In genomic region chr20:6693808-6694198, GRCh38 we compare ENCODE assay signal across 8 cellular contexts.
DNase-seq lines count a peak whose midpoint lies in the region; ATAC-seq, FAIRE-seq and TF ChIP-seq lines count a peak whose summit lies in the region.
"Not testable (repeated sequence)": the region's sequence is repeated elsewhere in the genome, so short reads cannot be mapped to it uniquely, and the experiment has no call there.

No MANE protein-coding gene starts in this region.

- not testable (repeated sequence) for H3K18ac ChIP-seq in mesendoderm (ENCODE audit: low read length)

- not testable (repeated sequence) for H4K8ac ChIP-seq in mesendoderm (ENCODE audit: low read depth, low read length)

- H3K27ac ChIP-seq in BLaER1 treated with 17β-estradiol and CSF1 and Interleukin-3, amounts not matched to agents 10 nM and 100 nM; PC-3 (ENCODE audit: low read length); GM12878 (ENCODE audit: control insufficient read depth, insufficient read depth); mesendoderm (ENCODE audit: low read depth, low read length): not testable (repeated sequence)
- peak overlapping the region; percentile 41 for H3K27ac ChIP-seq in epithelial cell of prostate
- H3K27ac ChIP-seq in hepatocyte = peak overlapping the region; percentile 89
- H3K27ac ChIP-seq in muscle layer of duodenum (ENCODE audit: low read length) = peak overlapping the region; percentile 22

- BruUV-seq in PC-3 (replicated peaks; lab: Mats Ljungman, UMichigan); GM12878 (replicated peaks; lab: Mats Ljungman, UMichigan): not testable (repeated sequence)

- H3K27ac Mint-ChIP-seq in type B pancreatic cell = peak overlapping the region; percentile 81

- RAD21 ChIA-PET in GM12878 (lab: Charles Lee; ENCODE audit: unreplicated experiment) = interaction anchor here (0.9 to 2.6 kb wide), 4 partner anchors 51 to 111 kb away, joined by 3 to 6 read pairs (median 5); no protein-coding TSS in a partner anchor

- DNase-seq in PC-3; GM12878 (ENCODE audit: low read depth, low spot score); epithelial cell of prostate (ENCODE audit: low read depth, low spot score); hepatocyte (ENCODE audit: low spot score); mesendoderm; type B pancreatic cell (ENCODE audit: extremely low spot score, unreplicated experiment): not testable (repeated sequence)

- H4K20me1 ChIP-seq in BLaER1 treated with 17β-estradiol and CSF1 and Interleukin-3, amounts not matched to agents 10 nM and 100 nM; PC-3 (ENCODE audit: low read length); GM12878 (ENCODE audit: control insufficient read depth, insufficient read depth); hepatocyte (ENCODE audit: insufficient read depth, poor library complexity, severe bottlenecking): not testable (repeated sequence)

- H3K4me2 ChIP-seq in BLaER1 treated with 17β-estradiol and CSF1 and Interleukin-3, amounts not matched to agents 10 nM and 100 nM = peak overlapping the region in 6 of 11 experiments; percentile 31 to 64 (median 54); a peak in 5 of 22 replicates
- H3K4me2 ChIP-seq in PC-3 (ENCODE audit: low read length); GM12878 (ENCODE audit: control insufficient read depth, insufficient read depth); hepatocyte; mesendoderm (ENCODE audit: low read length): not testable (repeated sequence)

- not testable (repeated sequence) for H3K56ac ChIP-seq in mesendoderm (ENCODE audit: low read length)

- TF ChIP-seq POLR2A in GM12878 (IDR thresholded peaks at IDR 0.05; ENCODE audit: low read depth, low read length) = not testable (repeated sequence)

- H3F3A ChIP-seq in PC-3 (ENCODE audit: low read length, unreplicated experiment) = not testable (repeated sequence)

- not testable (repeated sequence) for H3K4ac ChIP-seq in mesendoderm (ENCODE audit: low read depth, low read length)

- H2BK120ac ChIP-seq in mesendoderm (ENCODE audit: low read depth, low read length) = not testable (repeated sequence)

- TF ChIP-seq CTCF in PC-3 (conservative IDR thresholded peaks at IDR 0.05; ENCODE audit: low read depth, low read length); GM12878 (IDR thresholded peaks at IDR 0.05 in 2 of 3, conservative IDR thresholded peaks at IDR 0.05 in 1 of 3; ENCODE audit: control insufficient read depth in 2 of 3, extremely low read depth in 1 of 3, insufficient read depth in 1 of 3, low read depth in 3 of 3, low read length in 3 of 3); hepatocyte (IDR thresholded peaks at IDR 0.05; ENCODE audit: poor library complexity); type B pancreatic cell (conservative IDR thresholded peaks at IDR 0.05): not testable (repeated sequence)

- not testable (repeated sequence) for H4K5ac ChIP-seq in mesendoderm (ENCODE audit: low read length)

- POLR2A ChIA-PET in PC-3 (lab: Charles Lee; ENCODE audit: unreplicated experiment) = not testable (repeated sequence)
- POLR2A ChIA-PET in GM12878 (lab: Charles Lee) = interaction anchor here (1.0 to 1.9 kb wide), 3 partner anchors 11 to 16 kb away, joined by 3 to 4 read pairs (median 4); no protein-coding TSS in a partner anchor

- in situ Hi-C loops in GM12878 (cut with MboI) = not testable (repeated sequence)

- not testable (repeated sequence) for H3K36me3 Mint-ChIP-seq in type B pancreatic cell

- not testable (repeated sequence) for H3K27me3 Mint-ChIP-seq in type B pancreatic cell

- not testable (repeated sequence) for H3K9ac ChIP-seq in BLaER1 treated with 17β-estradiol and CSF1 and Interleukin-3, amounts not matched to agents 10 nM and 100 nM; PC-3 (ENCODE audit: low read length); GM12878 (ENCODE audit: control insufficient read depth, insufficient read depth, low read length); mesendoderm (ENCODE audit: low read length)

- intact Hi-C loops in PC-3 (cut with micrococcal nuclease) = not testable (repeated sequence)
- intact Hi-C loops in GM12878 (cut with micrococcal nuclease; ENCODE audit: unreplicated experiment) = loop anchor here (5.0 kb wide), 1 partner anchor 57 kb away; no protein-coding TSS in a partner anchor

- peaks cover 4 to 41% (median 34%) of the 10 kb centered on the region in 10 experiments for H3K4me1 ChIP-seq in BLaER1 treated with 17β-estradiol and CSF1 and Interleukin-3, amounts not matched to agents 10 nM and 100 nM
- H3K4me1 ChIP-seq in PC-3 (ENCODE audit: insufficient read depth, low read length) (peaks cover 28% of the 10 kb centered on the region), hepatocyte (ENCODE audit: insufficient read depth) (peaks cover 31% of the 10 kb centered on the region), muscle layer of duodenum (ENCODE audit: control insufficient read depth in 1 of 2, insufficient read depth in 2 of 2, low read length in 2 of 2) (peaks cover 0 to 11% of the 10 kb centered on the region in 2 donors)
- not testable (repeated sequence) for H3K4me1 ChIP-seq in GM12878 (ENCODE audit: control insufficient read depth, insufficient read depth, low read length); mesendoderm (ENCODE audit: control insufficient read depth, low read depth, low read length)

- H3K79me1 ChIP-seq in mesendoderm (ENCODE audit: low read length) = not testable (repeated sequence)

- H3K79me2 ChIP-seq in PC-3 (ENCODE audit: low read length); GM12878 (ENCODE audit: control insufficient read depth, insufficient read depth, low read length); hepatocyte; mesendoderm (ENCODE audit: control insufficient read depth, insufficient read depth, low read length): not testable (repeated sequence)

- not testable (repeated sequence) for H3K36me3 ChIP-seq in BLaER1 treated with 17β-estradiol and CSF1 and Interleukin-3, amounts not matched to agents 10 nM and 100 nM; PC-3 (ENCODE audit: low read depth, low read length); GM12878 (ENCODE audit: control insufficient read depth in 2 of 2, insufficient read depth in 2 of 2, low read length in 1 of 2); hepatocyte (replicated peaks; ENCODE audit: insufficient read depth, low read depth); mesendoderm (ENCODE audit: control insufficient read depth, insufficient read depth, low read length); muscle layer of duodenum (ENCODE audit: control insufficient read depth in 1 of 2, insufficient read depth in 2 of 2, low read length in 2 of 2)

- WGBS in GM12878 (ENCODE audit: insufficient coverage, insufficient replicate concordance, low lambda C conversion rate, missing lambda C conversion rate) = 58% methylated on average over 3 of the region's 3 CpGs
- WGBS in hepatocyte (ENCODE audit: low lambda C conversion rate, missing lambda C conversion rate) = 96% methylated on average over 3 of the region's 3 CpGs
- no CpG with 5 or more reads among the region's 3 CpGs for WGBS in mesendoderm (ENCODE audit: extremely low coverage, insufficient coverage, low lambda C conversion rate)

- peaks cover 40% of the 10 kb centered on the region for H3K4me1 Mint-ChIP-seq in type B pancreatic cell (ENCODE audit: unreplicated experiment)

- SMC1A ChIA-PET in GM12878 (lab: Charles Lee; ENCODE audit: uncharacterized antibody, unreplicated experiment) = interaction anchor here (0.7 to 3.1 kb wide), 16 partner anchors 10 to 118 kb away, joined by 3 to 29 read pairs (median 4); no protein-coding TSS in a partner anchor

- H2BK15ac ChIP-seq in mesendoderm (replicated peaks; ENCODE audit: low read depth) = peak overlapping the region; percentile 62

- H3K4me3 Mint-ChIP-seq in type B pancreatic cell = not testable (repeated sequence)

- H2AK5ac ChIP-seq in mesendoderm (ENCODE audit: low read length) = not testable (repeated sequence)

- not testable (repeated sequence) for H2BK5ac ChIP-seq in mesendoderm (ENCODE audit: low read length)

- H3K23ac ChIP-seq in mesendoderm (ENCODE audit: low read length) = not testable (repeated sequence)

- CTCF ChIA-PET in PC-3 (lab: Charles Lee) = not testable (repeated sequence)
- CTCF ChIA-PET in GM12878 (lab: Yijun Ruan, JAX) = interaction anchor here (0.8 to 2.3 kb wide), 12 partner anchors 14 to 136 kb away, joined by 3 to 17 read pairs (median 4); no protein-coding TSS in a partner anchor

- peaks cover 0 to 22% (median 6%) of the 10 kb centered on the region in 11 experiments; a peak in 11 of 22 replicates for H3K9me3 ChIP-seq in BLaER1 treated with 17β-estradiol and CSF1 and Interleukin-3, amounts not matched to agents 10 nM and 100 nM (replicated peaks in 1 of 11)
- H3K9me3 ChIP-seq in PC-3 (ENCODE audit: low read length); GM12878 (replicated peaks; ENCODE audit: control insufficient read depth, insufficient read depth, low read length); hepatocyte (ENCODE audit: low read depth); muscle layer of duodenum (ENCODE audit: control insufficient read depth in 1 of 2, low read length in 2 of 2): not testable (repeated sequence)

- not testable (repeated sequence) for H3K4me3 ChIP-seq in BLaER1 treated with 17β-estradiol and CSF1 and Interleukin-3, amounts not matched to agents 10 nM and 100 nM; PC-3 (ENCODE audit: low read length); GM12878; hepatocyte; mesendoderm (ENCODE audit: low read length); muscle layer of duodenum (ENCODE audit: low read depth in 1 of 2, low read length in 2 of 2)

- 0 out of 2 replicates have a peak overlapping the region, but pooled peaks have one; percentile 9 for H2AFZ ChIP-seq in PC-3 (ENCODE audit: low read length)
- H2AFZ ChIP-seq in GM12878 (ENCODE audit: control insufficient read depth, low read depth, low read length); hepatocyte: not testable (repeated sequence)

- not testable (repeated sequence) for FAIRE-seq in GM12878 (lab: Jason Lieb, UNC)

- H3K9me3 Mint-ChIP-seq in type B pancreatic cell = not testable (repeated sequence)

- TF ChIP-seq RAD21 in GM12878 (IDR thresholded peaks at IDR 0.05; ENCODE audit: insufficient read depth, low read depth, low read length) = not testable (repeated sequence)

- H3K9me2 ChIP-seq in PC-3 (replicated peaks; ENCODE audit: low read length); hepatocyte (replicated peaks; ENCODE audit: insufficient read depth): not testable (repeated sequence)

- not testable (repeated sequence) for ATAC-seq in PC-3
- peak; percentile 49 for ATAC-seq in GM12878

- peaks cover 0 to 46% (median 0%) of the 10 kb centered on the region in 11 experiments; a peak in 4 of 22 replicates for H3K27me3 ChIP-seq in BLaER1 treated with 17β-estradiol and CSF1 and Interleukin-3, amounts not matched to agents 10 nM and 100 nM
- not testable (repeated sequence) for H3K27me3 ChIP-seq in PC-3 (ENCODE audit: low read length); GM12878 (replicated peaks in 1 of 2; ENCODE audit: control insufficient read depth in 2 of 2, insufficient read depth in 2 of 2, low read length in 1 of 2); hepatocyte; mesendoderm (ENCODE audit: insufficient read depth, low read length, poor library complexity); muscle layer of duodenum (ENCODE audit: low read depth, low read length)

- not testable (repeated sequence) for TF ChIP-seq EP300 in GM12878 (IDR thresholded peaks at IDR 0.05; ENCODE audit: borderline replicate concordance in 1 of 2, control insufficient read depth in 1 of 2, low read depth in 2 of 2, low read length in 2 of 2)
